Comparison of ENCODE assay signal across 8 cellular contexts in the genomic region with DNA sequence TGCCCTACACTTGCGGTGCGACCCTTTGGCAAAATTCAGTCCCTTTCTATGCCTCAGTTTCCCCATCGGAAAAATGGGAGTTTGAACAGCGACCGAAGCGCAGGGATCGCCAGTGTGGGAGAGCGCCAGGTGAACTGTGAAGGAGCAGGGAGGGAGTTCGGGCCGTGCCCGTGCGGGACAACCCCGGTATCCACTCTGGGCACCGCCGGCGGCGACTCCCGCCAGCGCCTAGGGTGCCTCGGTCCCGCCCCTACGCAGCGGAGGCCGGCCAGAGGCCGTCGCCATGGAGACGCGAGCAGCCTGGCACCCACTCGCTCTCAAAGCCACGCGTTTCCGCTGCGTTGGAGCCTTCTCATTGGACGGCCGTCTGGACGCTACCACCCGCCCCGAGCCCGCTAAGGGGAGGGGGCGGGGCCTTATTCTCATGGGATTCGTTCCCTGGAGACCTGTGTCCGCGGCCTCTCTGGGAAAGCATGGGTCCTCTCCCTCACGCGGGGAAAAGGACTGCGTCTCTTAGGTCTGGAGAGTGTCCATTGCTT. TPM values are rescaled to one million over a fixed set of nuclear protein-coding genes. Genes with fewer than 3 reads are reported as not detected.
DNase-seq lines count a peak whose midpoint lies in the region; ATAC-seq and TF ChIP-seq lines count a peak whose summit lies in the region.

No MANE protein-coding gene starts in this region.

- H3K36me3 ChIP-seq in right atrium auricular region (no peaks in the 10 kb centered on the region), psoas muscle (ENCODE audit: insufficient read depth in 1 of 2, low read depth in 1 of 2) (no peaks in the 10 kb centered on the region), uterus (no peaks in the 10 kb centered on the region)

- in situ Hi-C loops in GM13976 (cut with MboI; ENCODE audit: low sequenced_read_pairs, unreplicated experiment): no loop called here

- H3K27me3 ChIP-seq in right atrium auricular region (no peaks in the 10 kb centered on the region), psoas muscle (ENCODE audit: insufficient read depth in 3 of 3, low read length in 2 of 3) (no peaks in the 10 kb centered on the region), uterus (no peaks in the 10 kb centered on the region)

- DNase-seq in GM13976 (ENCODE audit: low spot score) (peak; percentile 93), NCI-H146 treated with DMSO at 0.1 percent for 48 hours (lab: John Stamatoyannopoulos, UW; ENCODE audit: unreplicated experiment) (peak; percentile 94), T-helper 1 cell (peak; percentile 96 to 99 (median 97)), right atrium auricular region (ENCODE audit: low spot score) (peak; percentile 98), psoas muscle (peak; percentile 97 to 99), uterus (peak; percentile 95 to 97)

- ATAC-seq in HG02870 (IDR thresholded peaks at IDR 0.05; ENCODE audit: unreplicated experiment) (peak; percentile 73), psoas muscle (peak; percentile 91 to 93 (median 91))

- H3K4me3 ChIP-seq in right atrium auricular region (peak overlapping the region; percentile 90 to 99), psoas muscle (peak overlapping the region; percentile 96), uterus (peak overlapping the region; percentile 81 to 96)

- peak; percentile 11 to 45 for TF ChIP-seq POLR2A in uterus (IDR thresholded peaks at IDR 0.05)

- intact Hi-C loops in psoas muscle (cut with DNase I): loop anchor here in 1 of 2 donors (5.0 to 10.0 kb wide), 2 partner anchors 39 to 241 kb away; a partner anchor contains a TSS
- intact Hi-C loops in uterus (cut with DNase I; ENCODE audit: low total_unique reads): no loop called here

- no peak for TF ChIP-seq CTCF in GM13976 (IDR thresholded peaks at IDR 0.05; ENCODE audit: borderline replicate concordance, control extremely low read depth, extremely low read depth, insufficient read depth, missing control alignments)
- TF ChIP-seq CTCF in right atrium auricular region (IDR thresholded peaks at IDR 0.05): no peak
- TF ChIP-seq CTCF in psoas muscle (IDR thresholded peaks at IDR 0.05): no peak
- no peak for TF ChIP-seq CTCF in uterus (IDR thresholded peaks at IDR 0.05)

- H3K27ac ChIP-seq in angular gyrus (ENCODE audit: low read depth, low read length): peak overlapping the region; percentile 99
- peak overlapping the region; percentile 89 to 90 for H3K27ac ChIP-seq in right atrium auricular region
- peak overlapping the region; percentile 95 for H3K27ac ChIP-seq in psoas muscle
- peak overlapping the region; percentile 91 to 95 for H3K27ac ChIP-seq in uterus

- 0 to 1% (median 0%) methylated on average over 44 to 46 of the region's 46 CpGs for WGBS in psoas muscle, 3 donors

- H3K4me1 ChIP-seq in right atrium auricular region (peaks cover 0 to 34% of the 10 kb centered on the region in 2 donors), psoas muscle (peaks cover 30% of the 10 kb centered on the region), uterus (peaks cover 0 to 9% of the 10 kb centered on the region in 2 donors)

- H3K9me3 ChIP-seq in right atrium auricular region: no peaks in the 10 kb centered on the region
- H3K9me3 ChIP-seq in psoas muscle: no peaks in the 10 kb centered on the region
- H3K9me3 ChIP-seq in uterus: no peaks in the 10 kb centered on the region

RNA-seq across cellular contexts. Expression of a gene that starts 0.7 kb away (rescaled TPM):
- 100 to 1,000 TPM in 1 of 2 donors, 10 to 100 TPM in 1; 89.7 to 179 TPM for total RNA-seq in right atrium auricular region
- total RNA-seq in psoas muscle: 10 to 100 TPM; 49.2 to 63.8 (median 60.9) TPM
- polyA plus RNA-seq in psoas muscle: 100 to 1,000 TPM in 1 of 3 donors, 10 to 100 TPM in 2; 30.7 to 102 (median 34.5) TPM
- total RNA-seq in uterus: 100 to 1,000 TPM in 1 of 4 donors, 10 to 100 TPM in 3; 15.6 to 108 (median 53.5) TPM

RNA-seq across cellular contexts. Expression of a gene that starts 24.0 kb away (rescaled TPM):
- 10 to 100 TPM in 1 of 2 donors, 1 to 10 TPM in 1; 8.9 to 13.1 TPM for total RNA-seq in right atrium auricular region
- total RNA-seq in psoas muscle: 10 to 100 TPM in 1 of 4 donors, 1 to 10 TPM in 3; 7.5 to 10.9 (median 7.9) TPM
- polyA plus RNA-seq in psoas muscle: 1 to 10 TPM; 4.3 to 9.4 (median 8.3) TPM
- 10 to 100 TPM; 13.8 to 44.8 (median 32.1) TPM for total RNA-seq in uterus

RNA-seq across cellular contexts. Expression of a gene that starts 39.4 kb away (rescaled TPM):
- total RNA-seq in right atrium auricular region (10 to 100 TPM; 58.6 to 92.6 TPM), psoas muscle (100 to 1,000 TPM in 2 of 4 donors, 10 to 100 TPM in 2; 81.9 to 109 (median 102) TPM), uterus (10 to 100 TPM in 3 of 4 donors, 1 to 10 TPM in 1; 1.2 to 46.1 (median 13.9) TPM)
- 100 to 1,000 TPM; 106 to 120 (median 106) TPM for polyA plus RNA-seq in psoas muscle

RNA-seq across cellular contexts. Expression of a gene that starts 45.8 kb away (rescaled TPM):
- total RNA-seq in right atrium auricular region (1 to 10 TPM in 1 of 2 donors, under 1 TPM in 1; 0.71 to 2.0 TPM), psoas muscle (1 to 10 TPM; 1.6 to 4.8 (median 2.6) TPM), uterus (1 to 10 TPM in 2 of 4 donors, under 1 TPM in 1, not detected in 1; 0.51 to 6.4 (median 2.1) TPM)
- 1 to 10 TPM; 2.2 to 2.3 (median 2.3) TPM for polyA plus RNA-seq in psoas muscle

Comparison
In these comparisons a context has a peak if more than half of its experiments do, and no peak if none do; other contexts are left out.
1. Peak in every context shown above with its lines: DNase-seq, ATAC-seq, H3K4me3 ChIP-seq and H3K27ac ChIP-seq.